24 cellular contexts compared by ENCODE assay signal in genomic region chr22:43331698-43332097, GRCh38. TPM values are rescaled to one million over a fixed set of nuclear protein-coding genes. Genes with fewer than 3 reads are reported as not detected.
"Had no signal": no experiment of that assay in that cellular context is flagged by ENCODE, and none has a peak within 500 bp of the region (broad histone marks: within the 10 kb centered on the region; RNA-seq: fewer than 3 reads in every experiment).

No MANE protein-coding gene starts in this region.

- H3K27me3 ChIP-seq: left lung had no signal

- ATAC-seq: gastrocnemius medialis, heart right ventricle, left cardiac atrium, left lung, left ventricle myocardium superior, lower lobe of right lung, mucosa of descending colon had no signal

- H3K4me1 ChIP-seq: gastrocnemius medialis, heart right ventricle, left lung, lower lobe of right lung had no signal

- H3K36me3 ChIP-seq: esophagus squamous epithelium, gastrocnemius medialis, heart right ventricle, left lung, lower lobe of right lung had no signal

- H3K9me3 ChIP-seq: esophagus squamous epithelium, gastrocnemius medialis, heart right ventricle, left lung, lower lobe of right lung, mucosa of descending colon had no signal

- H3K27ac ChIP-seq: coronary artery, dorsolateral prefrontal cortex, gastrocnemius medialis, heart right ventricle, left lung, lower lobe of right lung had no signal

- DNase-seq: dermis blood vessel endothelial cell; dorsolateral prefrontal cortex; effector CD4-positive, alpha-beta T cell; effector memory CD4-positive, alpha-beta T cell; esophagus squamous epithelium; foreskin fibroblast; foreskin melanocyte; gastrocnemius medialis; glutamatergic neuron; head of caudate nucleus; heart right ventricle; hippocampal formation; left cardiac atrium; left lung; left ventricle myocardium superior; lower lobe of right lung; mesenchymal stem cell; mucosa of descending colon; naive B cell had no signal

- H3K4me3 ChIP-seq: coronary artery, dorsolateral prefrontal cortex, esophagus squamous epithelium, gastrocnemius medialis, heart right ventricle, left lung, lower lobe of right lung, mucosa of descending colon had no signal

RNA-seq across cellular contexts. Expression of gene SCUBE1, which starts 11.5 kb away (rescaled TPM):
- total RNA-seq: dermis blood vessel endothelial cell, endothelial cell of umbilical vein, epithelial cell of proximal tubule, myocyte had no signal
- polyA plus RNA-seq: keratinocyte had no signal
